ENCODE assay signal across 11 cellular contexts in genomic region chr6:53042112-53042511, GRCh38. TPM values are rescaled to one million over a fixed set of nuclear protein-coding genes. Genes with fewer than 3 reads are reported as not detected.
DNase-seq lines count a peak whose midpoint lies in the region; ATAC-seq, FAIRE-seq and TF ChIP-seq lines count a peak whose summit lies in the region.
"Had no signal": no experiment of that assay in that cellular context is flagged by ENCODE, and none has a peak within 500 bp of the region (broad histone marks: within the 10 kb centered on the region; RNA-seq: fewer than 3 reads in every experiment).

No MANE protein-coding gene starts in this region.

- peak overlapping the region; percentile 66 for H3K4me2 ChIP-seq in A549
- H3K4me2 ChIP-seq in K562 (ENCODE audit: insufficient read depth, low read length): no peak overlapping the region

- 5% methylated on average over 4 of the region's 4 CpGs for WGBS in A549 (ENCODE audit: missing lambda C conversion rate)
- WGBS in K562 (ENCODE audit: insufficient coverage, low coverage, missing lambda C conversion rate): 8% methylated on average over 4 of the region's 4 CpGs

- in situ Hi-C loops in K562 (cut with MboI): no loop called here

- no peak for TF ChIP-seq CTCF in A549 (IDR thresholded peaks at IDR 0.05)
- no peak for TF ChIP-seq CTCF in K562 (IDR thresholded peaks at IDR 0.05 in 2 of 3, conservative IDR thresholded peaks at IDR 0.05 in 1 of 3; ENCODE audit: insufficient read depth in 2 of 3, low read depth in 1 of 3, low read length in 3 of 3)

- no TSS peak for BruUV-seq in K562 (replicated peaks; lab: Mats Ljungman, UMichigan)

- H2AFZ ChIP-seq in K562 (ENCODE audit: low read depth, low read length): no peak overlapping the region; the same call in 1 of the 2 replicates

- intact Hi-C loops in K562 (cut with micrococcal nuclease): no loop called here

- TF ChIP-seq POLR2A in A549 (IDR thresholded peaks at IDR 0.05; ENCODE audit: low read length): no peak
- no peak for TF ChIP-seq POLR2A in K562 (conservative IDR thresholded peaks at IDR 0.05)

- H3K4me1 ChIP-seq in A549 (peaks cover 27% of the 10 kb centered on the region), K562 (replicated peaks in 1 of 2; ENCODE audit: control insufficient read depth in 2 of 2, insufficient read depth in 2 of 2, low read length in 2 of 2) (peaks cover 0 to 4% of the 10 kb centered on the region in 2 experiments; a peak in 2 of 5 replicates)

- ATAC-seq in A549 (peak; percentile 50 to 72; a peak in 3 of 6 replicates), K562 (peak; percentile 28; the same call in 1 of the 3 replicates), HG02759 (IDR thresholded peaks at IDR 0.05; ENCODE audit: unreplicated experiment) (no peak), GM21360 (IDR thresholded peaks at IDR 0.05; ENCODE audit: unreplicated experiment) (no peak)

- peaks cover 13% of the 10 kb centered on the region; the same call in 1 of the 3 replicates for H3K36me3 ChIP-seq in K562 (ENCODE audit: control insufficient read depth, insufficient read depth, low read length)

- CTCF ChIA-PET in A549 (lab: Yijun Ruan, JAX) (interaction anchor here (0.6 to 3.0 kb wide), 2 partner anchors 10 to 46 kb away, joined by 3 to 14 read pairs; partner anchors contain the start of gene GSTA4), K562 (lab: Yijun Ruan, JAX; ENCODE audit: low intra/inter-chr PET ratio) (no interaction called here)

- no peak overlapping the region for H3K9ac ChIP-seq in K562 (ENCODE audit: insufficient read depth in 1 of 2, low read depth in 2 of 2, low read length in 2 of 2)
- H3K9ac ChIP-seq: BLaER1 treated with 17β-estradiol and CSF1 and Interleukin-3, amounts not matched to agents 10 nM and 100 nM had no signal

- H3K27me3 ChIP-seq in K562 (ENCODE audit: control insufficient read depth in 2 of 2, insufficient read depth in 2 of 2, low read length in 2 of 2): no peaks in the 10 kb centered on the region

- H3K27ac ChIP-seq in A549: peak overlapping the region in 1 of 2 experiments; percentile 17; a peak in 1 of 6 replicates
- no peak overlapping the region for H3K27ac ChIP-seq in K562 (ENCODE audit: extremely low read depth, low read depth, low read length)
- H3K27ac ChIP-seq: BLaER1 treated with 17β-estradiol and CSF1 and Interleukin-3, amounts not matched to agents 10 nM and 100 nM had no signal

- H3K79me2 ChIP-seq in K562 (ENCODE audit: control insufficient read depth, insufficient read depth, low read length): no peaks in the 10 kb centered on the region

- POLR2A ChIA-PET in A549 (lab: Yijun Ruan, JAX): no interaction called here
- POLR2A ChIA-PET in K562 (lab: Yijun Ruan, JAX): interaction anchor here (0.7 to 1.3 kb wide), 5 partner anchors 9 to 48 kb away, joined by 3 to 5 read pairs (median 3); no protein-coding TSS in a partner anchor

- H3K9me3 ChIP-seq in A549 (no peaks in the 10 kb centered on the region), K562 (replicated peaks; ENCODE audit: control insufficient read depth, insufficient read depth, low read depth, low read length) (no peaks in the 10 kb centered on the region)

- H3K9me1 ChIP-seq in K562 (ENCODE audit: control insufficient read depth, insufficient read depth, low read length): no peaks in the 10 kb centered on the region

- peak; percentile 7 to 16 for DNase-seq in A549 (ENCODE audit: low read depth in 1 of 2, low spot score in 1 of 2)
- peak; percentile 90 for DNase-seq in HT1080 (ENCODE audit: low read depth)
- DNase-seq in K562 (ENCODE audit: extremely low read depth in 1 of 4, low spot score in 3 of 4): no peak
- no peak for DNase-seq in iPS-NIHi7 (ENCODE audit: extremely low spot score)
- DNase-seq in KG1 (lab: John Stamatoyannopoulos, UW): no peak
- DNase-seq: T-helper 1 cell had no signal

- no peaks in the 10 kb centered on the region for H4K20me1 ChIP-seq in K562 (replicated peaks; ENCODE audit: control insufficient read depth, insufficient read depth, low read length)

- FAIRE-seq in A549 (lab: Jason Lieb, UNC) (peak; percentile 13), K562 (lab: Jason Lieb, UNC) (peak; percentile 67), islet of Langerhans (lab: Jason Lieb, UNC) (peak; percentile 99)
- FAIRE-seq: GM18507 had no signal

- TF ChIP-seq EP300 in A549 (IDR thresholded peaks at IDR 0.05) (no peak), K562 (IDR thresholded peaks at IDR 0.05; ENCODE audit: low read length) (no peak)

- TF ChIP-seq RAD21 in A549 (conservative IDR thresholded peaks at IDR 0.05 in 1 of 2, IDR thresholded peaks at IDR 0.05 in 1 of 2) (no peak), K562 (CRISPR knock-in tag; conservative IDR thresholded peaks at IDR 0.05 in 1 of 2, IDR thresholded peaks at IDR 0.05 in 1 of 2) (no peak)

- H3K4me3 ChIP-seq in A549 (no peak overlapping the region), K562 (no peak overlapping the region)
- H3K4me3 ChIP-seq: BLaER1 treated with 17β-estradiol and CSF1 and Interleukin-3, amounts not matched to agents 10 nM and 100 nM had no signal

RNA-seq across cellular contexts. Expression of gene CILK1, which starts 19.5 kb away (rescaled TPM):
- polyA plus RNA-seq in A549 (2011; rRNA removed) (7.4 and 7.9 TPM in 2 replicates), A549 (2017; fragmentation: RNase III; extraction: RNeasy Plus Mini Kit Qiagen cat#74134 plus additional on column Dnase treatment) (1.8 to 2.1 TPM (median 1.9 TPM) in 3 replicates), K562 (2011; rRNA removed) (4.3 and 4.4 TPM in 2 replicates), K562 (2014; fragmentation: Illumina TruSeq; extraction: Trizol) (4.5 and 5.0 TPM in 2 replicates), K562 (2014; fragmentation: Nextera tagmentation; extraction: Ambion mirVana) (1 to 10 TPM; 1.4 to 1.6 TPM), K562 (2014; rRNA removed) (3.5 and 4.1 TPM in 2 replicates)
- polyA plus RNA-seq in A549 (2012; cell fraction: cytosol; rRNA removed): 1.6 and 2.1 TPM in 2 replicates
- 0.86 and 1.3 TPM in 2 replicates for polyA plus RNA-seq in A549 (2012; cell fraction: nucleus; rRNA removed)
- polyA minus RNA-seq in A549 (2011; rRNA and poly(A)+ RNA removed): 5.1 and 5.4 TPM in 2 replicates
- 13.7 and 17.6 TPM in 2 replicates for total RNA-seq in HT1080 (2014; rRNA removed; shearing (Covaris generic))
- 10.3 and 15.0 TPM in 2 replicates for polyA plus RNA-seq in HT1080 (2015; cell fraction: cytosol; rRNA removed)
- polyA plus RNA-seq in HT1080 (2015; cell fraction: nucleus; rRNA removed): 7.5 TPM in 2 replicates
- total RNA-seq in K562 (2011; cell fraction: chromatin; rRNA removed; ENCODE audit: low replicate concordance): 1.5 and 2.2 TPM in 2 replicates
- 0.79 and 1.0 TPM in 2 replicates for total RNA-seq in K562 (2011; cell fraction: nucleolus; rRNA removed)
- 1.2 and 2.1 TPM in 2 replicates for total RNA-seq in K562 (2011; cell fraction: nucleoplasm; rRNA removed)
- total RNA-seq in K562 (2014; rRNA removed) (2.0 and 2.9 TPM in 2 replicates), K562 (2014; rRNA removed; fragmentation: Illumina TruSeq; extraction: Trizol) (4.9 and 5.0 TPM in 2 replicates), K562 (2015; rRNA removed; fragmentation: Illumina TruSeq; extraction: Trizol) (4.3 TPM in 2 replicates), K562 (2021) (4.4 and 4.5 TPM in 2 replicates)
- 1.7 and 2.8 TPM in 2 replicates for polyA plus RNA-seq in K562 (2011; cell fraction: cytosol; rRNA removed)
- 1.9 and 2.3 TPM in 2 replicates for polyA plus RNA-seq in K562 (2011; cell fraction: nucleus; rRNA removed)
- polyA plus RNA-seq in K562 (2012): 2.0 and 2.8 TPM in 2 replicates
- 4.6 and 5.9 TPM in 2 replicates for polyA minus RNA-seq in K562 (2011; rRNA and poly(A)+ RNA removed)
- 2.4 and 3.5 TPM in 2 replicates for polyA minus RNA-seq in K562 (2011; cell fraction: cytosol; rRNA and poly(A)+ RNA removed)
- polyA minus RNA-seq in K562 (2011; cell fraction: nucleus; rRNA and poly(A)+ RNA removed): 1.1 and 2.2 TPM in 2 replicates

RNA-seq across cellular contexts. Expression of gene FBXO9, which starts 23.1 kb away (rescaled TPM):
- 67.6 and 72.1 TPM in 2 replicates for polyA plus RNA-seq in A549 (2011; rRNA removed)
- polyA plus RNA-seq in A549 (2012; cell fraction: cytosol; rRNA removed): 35.5 and 39.3 TPM in 2 replicates
- polyA plus RNA-seq in A549 (2012; cell fraction: nucleus; rRNA removed): 52.1 and 80.7 TPM in 2 replicates
- polyA plus RNA-seq in A549 (2017; fragmentation: RNase III; extraction: RNeasy Plus Mini Kit Qiagen cat#74134 plus additional on column Dnase treatment): 30.2 to 34.0 TPM (median 32.1 TPM) in 3 replicates
- polyA minus RNA-seq in A549 (2011; rRNA and poly(A)+ RNA removed): 39.6 and 46.9 TPM in 2 replicates
- 25.2 and 33.9 TPM in 2 replicates for total RNA-seq in HT1080 (2014; rRNA removed; shearing (Covaris generic))
- polyA plus RNA-seq in HT1080 (2015; cell fraction: cytosol; rRNA removed): 31.4 and 39.4 TPM in 2 replicates
- polyA plus RNA-seq in HT1080 (2015; cell fraction: nucleus; rRNA removed): 59.8 and 79.4 TPM in 2 replicates
- 68.9 and 142 TPM in 2 replicates for total RNA-seq in K562 (2011; cell fraction: chromatin; rRNA removed; ENCODE audit: low replicate concordance)
- total RNA-seq in K562 (2011; cell fraction: nucleolus; rRNA removed): 43.7 and 53.2 TPM in 2 replicates
- total RNA-seq in K562 (2011; cell fraction: nucleoplasm; rRNA removed): 78.5 and 91.2 TPM in 2 replicates
- 27.6 and 44.5 TPM in 2 replicates for total RNA-seq in K562 (2014; rRNA removed)
- 52.5 and 61.7 TPM in 2 replicates for total RNA-seq in K562 (2014; rRNA removed; fragmentation: Illumina TruSeq; extraction: Trizol)
- total RNA-seq in K562 (2015; rRNA removed; fragmentation: Illumina TruSeq; extraction: Trizol): 49.6 and 52.6 TPM in 2 replicates
- 79.9 and 85.3 TPM in 2 replicates for total RNA-seq in K562 (2021)
- 80.2 and 80.9 TPM in 2 replicates for polyA plus RNA-seq in K562 (2011; rRNA removed)
- polyA plus RNA-seq in K562 (2011; cell fraction: cytosol; rRNA removed): 53.7 and 90.4 TPM in 2 replicates
- polyA plus RNA-seq in K562 (2011; cell fraction: nucleus; rRNA removed): 177 and 213 TPM in 2 replicates
- polyA plus RNA-seq in K562 (2012): 49.3 and 53.3 TPM in 2 replicates
- 53.6 and 61.7 TPM in 2 replicates for polyA plus RNA-seq in K562 (2014; fragmentation: Illumina TruSeq; extraction: Trizol)
- 10 to 100 TPM; 10.1 to 12.6 TPM for polyA plus RNA-seq in K562 (2014; fragmentation: Nextera tagmentation; extraction: Ambion mirVana)
- polyA plus RNA-seq in K562 (2014; rRNA removed): 48.3 and 51.4 TPM in 2 replicates
- polyA minus RNA-seq in K562 (2011; rRNA and poly(A)+ RNA removed): 50.4 and 59.4 TPM in 2 replicates
- polyA minus RNA-seq in K562 (2011; cell fraction: cytosol; rRNA and poly(A)+ RNA removed): 24.3 and 26.5 TPM in 2 replicates
- 41.7 and 73.0 TPM in 2 replicates for polyA minus RNA-seq in K562 (2011; cell fraction: nucleus; rRNA and poly(A)+ RNA removed)

RNA-seq across cellular contexts. Expression of gene GSTA4, which starts 47.0 kb away (rescaled TPM):
- polyA plus RNA-seq in A549 (2011; rRNA removed): 29.2 and 30.6 TPM in 2 replicates
- polyA plus RNA-seq in A549 (2012; cell fraction: cytosol; rRNA removed): 8.6 and 9.5 TPM in 2 replicates
- polyA plus RNA-seq in A549 (2012; cell fraction: nucleus; rRNA removed): 3.6 and 5.7 TPM in 2 replicates
- 12.6 to 13.3 TPM (median 12.8 TPM) in 3 replicates for polyA plus RNA-seq in A549 (2017; fragmentation: RNase III; extraction: RNeasy Plus Mini Kit Qiagen cat#74134 plus additional on column Dnase treatment)
- polyA minus RNA-seq in A549 (2011; rRNA and poly(A)+ RNA removed): 2.6 and 4.8 TPM in 2 replicates
- total RNA-seq in HT1080 (2014; rRNA removed; shearing (Covaris generic)): 0.20 TPM in 1 of 2 replicates, not detected in the other
- 0.42 and 0.52 TPM in 2 replicates for polyA plus RNA-seq in HT1080 (2015; cell fraction: cytosol; rRNA removed)
- polyA plus RNA-seq in HT1080 (2015; cell fraction: nucleus; rRNA removed): 1.1 and 1.2 TPM in 2 replicates
- 0.67 and 2.1 TPM in 2 replicates for total RNA-seq in K562 (2011; cell fraction: chromatin; rRNA removed; ENCODE audit: low replicate concordance)
- 0.17 and 1.1 TPM in 2 replicates for total RNA-seq in K562 (2011; cell fraction: nucleolus; rRNA removed)
- 2.0 and 3.2 TPM in 2 replicates for total RNA-seq in K562 (2011; cell fraction: nucleoplasm; rRNA removed)
- 1.3 and 1.5 TPM in 2 replicates for total RNA-seq in K562 (2014; rRNA removed)
- 1.7 and 2.0 TPM in 2 replicates for total RNA-seq in K562 (2014; rRNA removed; fragmentation: Illumina TruSeq; extraction: Trizol)
- 0.98 and 1.7 TPM in 2 replicates for total RNA-seq in K562 (2015; rRNA removed; fragmentation: Illumina TruSeq; extraction: Trizol)
- total RNA-seq in K562 (2021): 0.89 and 1.4 TPM in 2 replicates
- polyA plus RNA-seq in K562 (2011; rRNA removed): 3.1 and 3.4 TPM in 2 replicates
- polyA plus RNA-seq in K562 (2011; cell fraction: cytosol; rRNA removed): 0.75 and 2.1 TPM in 2 replicates
- 1.1 and 3.3 TPM in 2 replicates for polyA plus RNA-seq in K562 (2011; cell fraction: nucleus; rRNA removed)
- 1.6 and 1.8 TPM in 2 replicates for polyA plus RNA-seq in K562 (2012)
- 2.4 and 2.8 TPM in 2 replicates for polyA plus RNA-seq in K562 (2014; fragmentation: Illumina TruSeq; extraction: Trizol)
- 1 to 10 TPM; 2.6 to 4.0 TPM for polyA plus RNA-seq in K562 (2014; fragmentation: Nextera tagmentation; extraction: Ambion mirVana)
- polyA plus RNA-seq in K562 (2014; rRNA removed): 2.0 and 2.6 TPM in 2 replicates
- polyA minus RNA-seq in K562 (2011; rRNA and poly(A)+ RNA removed): 1.1 and 1.2 TPM in 2 replicates
- polyA minus RNA-seq in K562 (2011; cell fraction: cytosol; rRNA and poly(A)+ RNA removed): 0.76 and 1.0 TPM in 2 replicates
- 0.89 and 0.94 TPM in 2 replicates for polyA minus RNA-seq in K562 (2011; cell fraction: nucleus; rRNA and poly(A)+ RNA removed)

Comparison
In these comparisons a context has a peak if more than half of its experiments do, and no peak if none do; other contexts are left out.
1. ATAC-seq: peak in A549 (2 of 2) and K562 (single experiment); none in HG02759 (single experiment) and GM21360 (single experiment).
2. DNase-seq: peak in A549 (2 of 2) and HT1080 (single experiment); none in K562 (0 of 4), iPS-NIHi7 (single experiment) and KG1 (single experiment).
3. Of the 35 proteins assayed by ChIP-seq in both K562 and A549: peak only in K562: none; only in A549: JUNB; in both: MAFK; in neither: 33.